Comparison of ENCODE assay signal across 29 cellular contexts in genomic region chr4:63583561-63583960, GRCh38.
"Had no signal": no experiment of that assay in that cellular context is flagged by ENCODE, and none has a peak within 500 bp of the region (broad histone marks: within the 10 kb centered on the region; RNA-seq: fewer than 3 reads in every experiment).

No MANE protein-coding gene starts in this region.

- H3K9me3 ChIP-seq: left ventricle myocardium inferior, mucosa of descending colon, pancreas, prostate gland, suprapubic skin, thoracic aorta, transverse colon, upper lobe of left lung, vagina had no signal

- H3K4me3 Mint-ChIP-seq: naive thymus-derived CD4-positive, alpha-beta T cell; natural killer cell treated with Interleukin-12 subunit alpha and Interleukin-12 subunit beta and Interleukin-15 and Interleukin-18, amount 100 ng/mL, for 72 hours; neural crest cell; stimulated activated effector memory CD8-positive, alpha-beta T cell treated with anti-CD3 and anti-CD28 coated beads, Interleukin-12 subunit alpha, Interleukin-12 subunit beta, amount 100 ng/mL, for 72 hours; stimulated activated naive CD8-positive, alpha-beta T cell treated with anti-CD3 and anti-CD28 coated beads, Interleukin-15, Interleukin-2, amounts not matched to agents 100 ng/mL and 50 ng/mL, for 24 hours had no signal

- H3K4me1 Mint-ChIP-seq: naive thymus-derived CD4-positive, alpha-beta T cell; neural crest cell; stimulated activated effector memory CD8-positive, alpha-beta T cell treated with anti-CD3 and anti-CD28 coated beads, Interleukin-12 subunit alpha, Interleukin-12 subunit beta, amount 100 ng/mL, for 72 hours had no signal

- H3K4me1 ChIP-seq: heart right ventricle, left ventricle myocardium inferior, pancreas, prostate gland, spleen, suprapubic skin, transverse colon, upper lobe of left lung, vagina had no signal

- H3K27ac Mint-ChIP-seq: naive thymus-derived CD4-positive, alpha-beta T cell; natural killer cell treated with Interleukin-12 subunit alpha and Interleukin-12 subunit beta and Interleukin-15 and Interleukin-18, amount 100 ng/mL, for 72 hours; stimulated activated effector memory CD8-positive, alpha-beta T cell treated with anti-CD3 and anti-CD28 coated beads, Interleukin-12 subunit alpha, Interleukin-12 subunit beta, amount 100 ng/mL, for 72 hours; stimulated activated naive CD8-positive, alpha-beta T cell treated with anti-CD3 and anti-CD28 coated beads, Interleukin-15, Interleukin-2, amounts not matched to agents 100 ng/mL and 50 ng/mL, for 24 hours had no signal

- H3K36me3 ChIP-seq: heart right ventricle, left ventricle myocardium inferior, pancreas, prostate gland, spleen, suprapubic skin, thoracic aorta, transverse colon, upper lobe of left lung, vagina had no signal

- H2AFZ ChIP-seq: hepatocyte had no signal

- H3K36me3 Mint-ChIP-seq: naive thymus-derived CD4-positive, alpha-beta T cell; natural killer cell treated with Interleukin-12 subunit alpha and Interleukin-12 subunit beta and Interleukin-15 and Interleukin-18, amount 100 ng/mL, for 72 hours; stimulated activated effector memory CD8-positive, alpha-beta T cell treated with anti-CD3 and anti-CD28 coated beads, Interleukin-12 subunit alpha, Interleukin-12 subunit beta, amount 100 ng/mL, for 72 hours had no signal

- H3K27me3 ChIP-seq: heart right ventricle, hepatocyte, pancreas, spleen, suprapubic skin, transverse colon, upper lobe of left lung, vagina had no signal

- DNase-seq: heart right ventricle; islet precursor cell; left colon; left ventricle myocardium inferior; midbrain; mucosa of descending colon; naive thymus-derived CD4-positive, alpha-beta T cell; nucleus accumbens; pancreas; posterior cingulate gyrus; retina; right cardiac atrium; spleen; stimulated activated CD4-positive, alpha-beta T cell treated with anti-CD3 and anti-CD28 coated beads, Interleukin-4, amount 100 ng/mL, for 24 hours; stimulated activated naive CD4-positive, alpha-beta T cell; transverse colon; upper lobe of left lung had no signal

- H3K79me2 ChIP-seq: hepatocyte had no signal

- H3K4me3 ChIP-seq: heart right ventricle, hepatocyte, left ventricle myocardium inferior, lung, mucosa of descending colon, pancreas, prostate gland, skin epidermis, spleen, suprapubic skin, thoracic aorta, transverse colon, upper lobe of left lung, vagina had no signal

- ATAC-seq: heart right ventricle; left colon; mucosa of descending colon; naive thymus-derived CD4-positive, alpha-beta T cell; natural killer cell treated with Interleukin-12 subunit alpha and Interleukin-12 subunit beta and Interleukin-15 and Interleukin-18, amount 100 ng/mL, for 72 hours; pancreas; right cardiac atrium; sciatic nerve; stimulated activated effector memory CD8-positive, alpha-beta T cell treated with anti-CD3 and anti-CD28 coated beads, Interleukin-12 subunit alpha, Interleukin-12 subunit beta, amount 100 ng/mL, for 72 hours had no signal

- H3K27me3 Mint-ChIP-seq: naive thymus-derived CD4-positive, alpha-beta T cell; natural killer cell treated with Interleukin-12 subunit alpha and Interleukin-12 subunit beta and Interleukin-15 and Interleukin-18, amount 100 ng/mL, for 72 hours; stimulated activated naive CD8-positive, alpha-beta T cell treated with anti-CD3 and anti-CD28 coated beads, Interleukin-15, Interleukin-2, amounts not matched to agents 100 ng/mL and 50 ng/mL, for 24 hours had no signal

- H3K27ac ChIP-seq: heart right ventricle, hepatocyte, left ventricle myocardium inferior, pancreas, prostate gland, skin epidermis, spleen, suprapubic skin, thoracic aorta, transverse colon, upper lobe of left lung, vagina had no signal

- H3K4me2 ChIP-seq: hepatocyte had no signal
